ENCODE assay signal across 26 cellular contexts in genomic region chr13:99133230-99133629, GRCh38.
"Had no signal": no experiment of that assay in that cellular context is flagged by ENCODE, and none has a peak within 500 bp of the region (broad histone marks: within the 10 kb centered on the region; RNA-seq: fewer than 3 reads in every experiment).

No MANE protein-coding gene starts in this region.

- H3K4me1 Mint-ChIP-seq: mesothelial cell of epicardium; naive thymus-derived CD4-positive, alpha-beta T cell; stimulated activated memory B cell treated with anti-CD40 and anti-IgM and Interleukin-4, amounts not matched to agents 10 μg/mL and 1 μg/mL and 100 μg/mL, for 72 hours had no signal

- DNase-seq: activated CD4-positive, alpha-beta T cell treated with anti-CD3 and anti-CD28 coated beads for 4 hours; activated CD4-positive, alpha-beta T cell treated with anti-CD3 and anti-CD28 coated beads, Interleukin-2, amount 50 U/mL, for 4 hours; activated effector memory CD4-positive, alpha-beta T cell treated with anti-CD3 and anti-CD28 coated beads, Interleukin-2, amount 50 U/mL, for 16 hours; activated naive CD4-positive, alpha-beta T cell treated with anti-CD3 and anti-CD28 coated beads for 36 hours; activated T-cell treated with anti-CD3 and anti-CD28 coated beads for 4 hours; activated T-cell treated with anti-CD3 and anti-CD28 coated beads, Interleukin-2, amount 50 U/mL, for 72 hours; amniotic stem cell; brain microvascular endothelial cell; caudate nucleus; effector memory CD4-positive, alpha-beta T cell; gastrocnemius medialis; hippocampal formation; left cardiac atrium; naive thymus-derived CD4-positive, alpha-beta T cell; small intestine; stimulated activated CD4-positive, alpha-beta T cell treated with anti-CD3 and anti-CD28 coated beads, Interleukin-4, amount 100 ng/mL, for 24 hours; stimulated activated CD8-positive, alpha-beta memory T cell treated with anti-CD3 and anti-CD28 coated beads, Interleukin-4, amount 100 ng/mL, for 48 hours; stomach; T-helper 1 cell; upper lobe of left lung had no signal

- H3K4me3 ChIP-seq: gastrocnemius medialis, stomach, thyroid gland, upper lobe of left lung, vagina had no signal

- H3K9me3 ChIP-seq: gastrocnemius medialis, stomach, thyroid gland, upper lobe of left lung, vagina had no signal

- H3K4me3 Mint-ChIP-seq: activated naive CD4-positive, alpha-beta T cell treated with anti-CD3 and anti-CD28 coated beads for 36 hours; activated T-cell treated with anti-CD3 and anti-CD28 coated beads, Interleukin-2, amount 50 U/mL, for 72 hours; mesothelial cell of epicardium; naive thymus-derived CD4-positive, alpha-beta T cell; neural crest cell; stimulated activated memory B cell treated with anti-CD40 and anti-IgM and Interleukin-4, amounts not matched to agents 10 μg/mL and 1 μg/mL and 100 μg/mL, for 72 hours; T-helper 2 cell treated with Interferon-gamma antibody and Interleukin-4, amounts not matched to agents 5 μg/mL and 100 μg/mL, for 36 hours had no signal

- H3K27ac Mint-ChIP-seq: activated naive CD4-positive, alpha-beta T cell treated with anti-CD3 and anti-CD28 coated beads for 36 hours; activated T-cell treated with anti-CD3 and anti-CD28 coated beads, Interleukin-2, amount 50 U/mL, for 72 hours; mesothelial cell of epicardium; stimulated activated memory B cell treated with anti-CD40 and anti-IgM and Interleukin-4, amounts not matched to agents 10 μg/mL and 1 μg/mL and 100 μg/mL, for 72 hours; T-helper 2 cell treated with Interferon-gamma antibody and Interleukin-4, amounts not matched to agents 5 μg/mL and 100 μg/mL, for 36 hours had no signal

- H3K27ac ChIP-seq: brain microvascular endothelial cell, gastrocnemius medialis, stomach, thyroid gland, upper lobe of left lung, vagina had no signal

- H3K36me3 ChIP-seq: brain microvascular endothelial cell, gastrocnemius medialis, stomach, thyroid gland, upper lobe of left lung, vagina had no signal

- H3K36me3 Mint-ChIP-seq: mesothelial cell of epicardium; naive thymus-derived CD4-positive, alpha-beta T cell; stimulated activated memory B cell treated with anti-CD40 and anti-IgM and Interleukin-4, amounts not matched to agents 10 μg/mL and 1 μg/mL and 100 μg/mL, for 72 hours had no signal

- H3K9me3 Mint-ChIP-seq: activated naive CD4-positive, alpha-beta T cell treated with anti-CD3 and anti-CD28 coated beads for 36 hours; mesothelial cell of epicardium; naive thymus-derived CD4-positive, alpha-beta T cell; neural crest cell; stimulated activated memory B cell treated with anti-CD40 and anti-IgM and Interleukin-4, amounts not matched to agents 10 μg/mL and 1 μg/mL and 100 μg/mL, for 72 hours; T-helper 2 cell treated with Interferon-gamma antibody and Interleukin-4, amounts not matched to agents 5 μg/mL and 100 μg/mL, for 36 hours had no signal

- H3K27me3 ChIP-seq: brain microvascular endothelial cell, gastrocnemius medialis, thyroid gland, upper lobe of left lung, vagina had no signal

- H3K4me1 ChIP-seq: gastrocnemius medialis, stomach, upper lobe of left lung, vagina had no signal
